Comparison of ENCODE assay signal across 8 cellular contexts in genomic region chr6:47241742-47242482, GRCh38.
DNase-seq lines count a peak whose midpoint lies in the region; FAIRE-seq and TF ChIP-seq lines count a peak whose summit lies in the region.

No MANE protein-coding gene starts in this region.

- H3K36me3 ChIP-seq in H1 (ENCODE audit: control insufficient read depth in 2 of 4, insufficient read depth in 4 of 4, low read length in 3 of 4) (peaks cover 0 to 5% (median 1%) of the 10 kb centered on the region in 4 experiments; a peak in 2 of 8 replicates), trophoblast cell (ENCODE audit: control insufficient read depth in 1 of 2, insufficient read depth in 2 of 2, low read length in 2 of 2) (peaks cover 0 to 14% of the 10 kb centered on the region in 2 experiments)

- no peak for TF ChIP-seq CTCF in H1 (IDR thresholded peaks at IDR 0.05; ENCODE audit: control extremely low read depth in 1 of 3, insufficient read depth in 1 of 3, low read depth in 1 of 3, low read length in 3 of 3)
- no peak for TF ChIP-seq CTCF in D721Med (IDR thresholded peaks at IDR 0.05; ENCODE audit: insufficient read depth, missing control alignments)

- H2AFZ ChIP-seq in H1 (ENCODE audit: low read length), result no peak overlapping the region
- no peak overlapping the region for H2AFZ ChIP-seq in trophoblast cell (ENCODE audit: insufficient read depth, low read length, poor library complexity)

- no peak for TF ChIP-seq EP300 in H1 (IDR thresholded peaks at IDR 0.05; ENCODE audit: borderline replicate concordance in 1 of 2, low read depth in 2 of 2, low read length in 2 of 2)

- no peak for TF ChIP-seq POLR2A in H1 (IDR thresholded peaks at IDR 0.05; ENCODE audit: control extremely low read depth in 1 of 2, low read depth in 2 of 2, low read length in 2 of 2)

- TF ChIP-seq RAD21 in H1 (IDR thresholded peaks at IDR 0.05 in 1 of 2, conservative IDR thresholded peaks at IDR 0.05 in 1 of 2; ENCODE audit: low read depth in 2 of 2, low read length in 2 of 2), result no peak

- no peak overlapping the region for H4K12ac ChIP-seq in trophoblast cell (ENCODE audit: low read depth, low read length)

- no peak overlapping the region for H2BK20ac ChIP-seq in H1 (ENCODE audit: low read length)

- H3K27ac ChIP-seq in H1 (ENCODE audit: low read depth, low read length) (peak overlapping the region; percentile 9; the same call in 1 of the 2 replicates), trophoblast cell (ENCODE audit: low read depth, low read length) (peak overlapping the region; percentile 71)

- 82% methylated on average over 4 of the region's 4 CpGs; no CpG with 5 or more reads in 1 of the 2 experiments for WGBS in H1 (ENCODE audit: extremely low coverage in 1 of 2, insufficient coverage in 1 of 2, insufficient read length in 1 of 2, insufficient replicate concordance in 2 of 2, low coverage in 1 of 2, low lambda C conversion rate in 2 of 2, missing lambda C conversion rate in 1 of 2), 2 experiments
- WGBS in trophoblast cell (ENCODE audit: extremely low coverage, insufficient coverage, insufficient read length), result no CpG with 5 or more reads among the region's 4 CpGs

- H3K9me3 ChIP-seq in H1 (ENCODE audit: insufficient read depth in 2 of 2, low read depth in 1 of 2, low read length in 1 of 2) (no peaks in the 10 kb centered on the region), trophoblast cell (ENCODE audit: insufficient read depth, low read depth, low read length) (no peaks in the 10 kb centered on the region)

- H2BK15ac ChIP-seq in H1 (ENCODE audit: low read length), result no peak overlapping the region

- H3K79me1 ChIP-seq in H1 (ENCODE audit: low read depth, low read length), result no peaks in the 10 kb centered on the region; the same call in 1 of the 2 replicates
- peaks cover 4% of the 10 kb centered on the region for H3K79me1 ChIP-seq in trophoblast cell (ENCODE audit: low read length)

- H3K4me3 ChIP-seq in H1 (ENCODE audit: extremely low read depth in 1 of 4, insufficient read depth in 2 of 4, low read depth in 3 of 4, low read length in 4 of 4) (no peak overlapping the region), trophoblast cell (ENCODE audit: low read depth, low read length) (no peak overlapping the region)

- H4K91ac ChIP-seq in H1 (replicated peaks; ENCODE audit: insufficient read length, low read length) (no peak overlapping the region), trophoblast cell (ENCODE audit: low read depth, low read length) (peak overlapping the region; percentile 77)

- H4K5ac ChIP-seq in H1 (ENCODE audit: insufficient read length, low read depth, low read length), result no peak overlapping the region

- POLR2A ChIA-PET in H1 (lab: Charles Lee; ENCODE audit: partially characterized antibody), result interaction anchor here (0.8 to 1.7 kb wide), 4 partner anchors 10 to 47 kb away, joined by 3 to 5 read pairs (median 4); no protein-coding TSS in a partner anchor

- CTCF ChIA-PET in H1 (lab: Charles Lee; ENCODE audit: partially characterized antibody), result interaction anchor here (1.7 kb wide), 1 partner anchor 10 kb away, joined by 5 read pairs; no protein-coding TSS in a partner anchor

- no peak overlapping the region for H2BK12ac ChIP-seq in H1 (ENCODE audit: low read depth, low read length)
- peak overlapping the region; percentile 55 for H2BK12ac ChIP-seq in trophoblast cell (ENCODE audit: low read length)

- H3K23ac ChIP-seq in H1 (ENCODE audit: insufficient read length) (no peak overlapping the region), trophoblast cell (ENCODE audit: low read length) (no peak overlapping the region)

- H3K14ac ChIP-seq in H1 (ENCODE audit: insufficient read length) (no peak overlapping the region), trophoblast cell (ENCODE audit: low read length) (no peak overlapping the region)

- in situ Hi-C loops in G401 (cut with HindIII; ENCODE audit: low sequenced_read_pairs), result no loop called here

- no peaks in the 10 kb centered on the region for H4K20me1 ChIP-seq in H1 (replicated peaks in 1 of 2; ENCODE audit: control insufficient read depth in 1 of 2, insufficient read depth in 2 of 2, low read length in 2 of 2)

- H2BK120ac ChIP-seq in H1 (replicated peaks; ENCODE audit: low read depth, low read length), result no peak overlapping the region
- H2BK120ac ChIP-seq in trophoblast cell (ENCODE audit: insufficient read depth, low read length, poor library complexity), result peak overlapping the region; percentile 16

- FAIRE-seq in H1 (lab: Jason Lieb, UNC) (no peak), D721Med (lab: Jason Lieb, UNC) (no peak)

- H4K8ac ChIP-seq in H1 (ENCODE audit: extremely low read depth, insufficient read depth, low read length) (no peak overlapping the region; the same call in 1 of the 2 replicates), trophoblast cell (ENCODE audit: low read depth, low read length) (peak overlapping the region; percentile 15)

- H3K4me2 ChIP-seq in H1 (ENCODE audit: insufficient read depth in 1 of 2, low read depth in 2 of 2, low read length in 2 of 2) (no peak overlapping the region), trophoblast cell (ENCODE audit: low read length) (peak overlapping the region; percentile 44)

- H3K18ac ChIP-seq in H1 (ENCODE audit: extremely low read depth, low read length) (no peak overlapping the region), trophoblast cell (ENCODE audit: low read length) (peak overlapping the region; percentile 74)

- H3K79me2 ChIP-seq in H1 (ENCODE audit: control insufficient read depth in 1 of 2, insufficient read depth in 2 of 2, low read length in 2 of 2), result peaks cover 0 to 30% of the 10 kb centered on the region in 2 experiments; a peak in 2 of 4 replicates
- H3K79me2 ChIP-seq in trophoblast cell (ENCODE audit: control insufficient read depth, insufficient read depth, low read length, poor library complexity), result peaks cover 1% of the 10 kb centered on the region

- H2AK5ac ChIP-seq in H1 (ENCODE audit: low read depth, low read length) (no peak overlapping the region), trophoblast cell (ENCODE audit: low read length) (peak overlapping the region; percentile 87)

- H3K56ac ChIP-seq in H1 (replicated peaks; ENCODE audit: insufficient read length, low read depth, low read length), result no peak overlapping the region

- H3K4me1 ChIP-seq in H1 (replicated peaks in 1 of 4; ENCODE audit: control insufficient read depth in 3 of 4, insufficient read depth in 4 of 4, low read length in 3 of 4), result peaks cover 0 to 3% (median 2%) of the 10 kb centered on the region in 4 experiments; a peak in 1 of 7 replicates
- H3K4me1 ChIP-seq in trophoblast cell (ENCODE audit: control insufficient read depth in 1 of 2, insufficient read depth in 2 of 2, low read length in 2 of 2), result peaks cover 5 to 13% of the 10 kb centered on the region in 2 experiments

- no peak overlapping the region for H3K4ac ChIP-seq in H1 (replicated peaks; ENCODE audit: insufficient read length, low read depth, low read length)
- H3K4ac ChIP-seq in trophoblast cell (ENCODE audit: low read depth, low read length), result peak overlapping the region; percentile 77

- DNase-seq in G401 (ENCODE audit: low spot score) (peak; percentile 89), M059J (ENCODE audit: low read depth) (peak; percentile 23), H1 (ENCODE audit: low read depth in 1 of 2, low spot score in 2 of 2) (no peak), trophoblast cell (no peak), NCI-H2029 (lab: John Stamatoyannopoulos, UW) (no peak), D721Med (ENCODE audit: insufficient read length, low spot score) (no peak), NCI-H2107 treated with DMSO at 0.1 percent for 48 hours (lab: John Stamatoyannopoulos, UW; ENCODE audit: unreplicated experiment) (no peak), NCI-H2029 treated with DMSO at 0.1 percent for 48 hours (lab: John Stamatoyannopoulos, UW) (no peak)

- no peak overlapping the region for H3K9ac ChIP-seq in H1 (replicated peaks in 1 of 4; ENCODE audit: extremely low read depth in 1 of 4, low read depth in 3 of 4, low read length in 3 of 4)
- no peak overlapping the region for H3K9ac ChIP-seq in trophoblast cell (ENCODE audit: low read length)

- H3K27me3 ChIP-seq in H1 (replicated peaks in 1 of 4; ENCODE audit: control insufficient read depth in 3 of 4, extremely low read depth in 1 of 4, insufficient read depth in 3 of 4, low read length in 3 of 4) (no peaks in the 10 kb centered on the region), trophoblast cell (ENCODE audit: insufficient read depth, low read length) (no peaks in the 10 kb centered on the region)

- no peaks in the 10 kb centered on the region for H3K23me2 ChIP-seq in H1 (ENCODE audit: low read depth, low read length)

- H2BK5ac ChIP-seq in H1 (ENCODE audit: low read depth, low read length), result peak overlapping the region; percentile 26; the same call in 1 of the 2 replicates
- peak overlapping the region; percentile 78 for H2BK5ac ChIP-seq in trophoblast cell (ENCODE audit: low read depth, low read length, poor library complexity)

TF ChIP-seq in H1, 55 proteins besides CTCF, POLR2A, EP300 and RAD21 (continues in another document):
- TF ChIP-seq MAFK (IDR thresholded peaks at IDR 0.05; ENCODE audit: low read depth, low read length) (no peak), RFX5 (IDR thresholded peaks at IDR 0.05; ENCODE audit: borderline replicate concordance, low read depth, low read length) (no peak), CTBP2 (IDR thresholded peaks at IDR 0.05; ENCODE audit: borderline replicate concordance, insufficient read depth, insufficient read length, low read length) (no peak), SIX5 (IDR thresholded peaks at IDR 0.05; ENCODE audit: low read depth, low read length) (no peak), GABPA (IDR thresholded peaks at IDR 0.05; ENCODE audit: borderline replicate concordance, insufficient read depth, low read length) (no peak), TCF12 (IDR thresholded peaks at IDR 0.05; ENCODE audit: low read depth, low read length) (no peak), KDM5A (IDR thresholded peaks at IDR 0.05; ENCODE audit: low read length) (no peak), RBBP5 (IDR thresholded peaks at IDR 0.05; ENCODE audit: borderline replicate concordance, low read depth, low read length) (no peak), SAP30 (IDR thresholded peaks at IDR 0.05; ENCODE audit: insufficient read depth, insufficient replicate concordance, low read length) (no peak), NRF1 (IDR thresholded peaks at IDR 0.05; ENCODE audit: low read depth, low read length) (no peak), CBX8 (IDR thresholded peaks at IDR 0.05; ENCODE audit: borderline replicate concordance, low read depth, low read length) (no peak), POU5F1 (IDR thresholded peaks at IDR 0.05; ENCODE audit: low read depth, low read length) (no peak), SIN3A (conservative IDR thresholded peaks at IDR 0.05 in 1 of 2, IDR thresholded peaks at IDR 0.05 in 1 of 2; ENCODE audit: low read depth in 1 of 2, low read length in 2 of 2) (no peak), ZNF274 (IDR thresholded peaks at IDR 0.05; ENCODE audit: borderline replicate concordance, extremely low read depth, low read length) (no peak), SP1 (IDR thresholded peaks at IDR 0.05; ENCODE audit: low read depth, low read length) (no peak), JUND (IDR thresholded peaks at IDR 0.05; ENCODE audit: low read length) (no peak), TAF7 (optimal IDR thresholded peaks at IDR 0.05; ENCODE audit: borderline replicate concordance, low read depth, low read length) (no peak)

Comparison
In these comparisons a context has a peak if more than half of its experiments do, and no peak if none do; other contexts are left out.
1. DNase-seq: peak in G401 (single experiment) and M059J (single experiment); none in H1 (0 of 2), trophoblast cell (0 of 2), NCI-H2029 (single experiment), D721Med (single experiment), NCI-H2107 treated with DMSO at 0.1 percent for 48 hours (single experiment) and NCI-H2029 treated with DMSO at 0.1 percent for 48 hours (single experiment).